ENCODE assay signal across 8 cellular contexts in genomic region chr1:247906504-247907047, GRCh38. TPM values are rescaled to one million over a fixed set of nuclear protein-coding genes. Genes with fewer than 3 reads are reported as not detected.
A peak's percentile ranks its signal among the peaks of the same experiment; 100 is the strongest.
DNase-seq lines count a peak whose midpoint lies in the region; ATAC-seq, FAIRE-seq and TF ChIP-seq lines count a peak whose summit lies in the region.

No MANE protein-coding gene starts in this region.

- H3K4me3 ChIP-seq in dorsolateral prefrontal cortex: peak overlapping the region in 32 of 59 donors; percentile 0 to 56 (median 21)
- H3K4me3 ChIP-seq in small intestine (ENCODE audit: low read depth in 1 of 2, low read length in 2 of 2): no peak overlapping the region

- no peak for ATAC-seq in GM18511 (IDR thresholded peaks at IDR 0.05; ENCODE audit: unreplicated experiment)

- intact Hi-C loops in dorsolateral prefrontal cortex (cut with DNase I): no loop called here

- no peaks in the 10 kb centered on the region for H3K36me3 ChIP-seq in small intestine (ENCODE audit: control insufficient read depth in 2 of 2, insufficient read depth in 2 of 2, low read length in 2 of 2)

- no peaks in the 10 kb centered on the region for H3K4me1 ChIP-seq in small intestine (ENCODE audit: control insufficient read depth in 2 of 2, insufficient read depth in 1 of 2, low read depth in 1 of 2, low read length in 1 of 2)

- DNase-seq in NCI-H748 (lab: John Stamatoyannopoulos, UW; ENCODE audit: unreplicated experiment): peak; percentile 14
- DNase-seq in NCI-H748 treated with DMSO at 0.1 percent for 48 hours (lab: John Stamatoyannopoulos, UW): no peak
- peak; percentile 82 for DNase-seq in RPMI7951 (ENCODE audit: low read depth)
- no peak for DNase-seq in dorsolateral prefrontal cortex
- peak; percentile 2 for DNase-seq in small intestine
- no peak for DNase-seq in NCI-H69 (lab: John Stamatoyannopoulos, UW)
- DNase-seq in NCI-H187 treated with DMSO at 0.1 percent for 48 hours (lab: John Stamatoyannopoulos, UW): no peak

- H3K27me3 ChIP-seq in dorsolateral prefrontal cortex (peaks cover 0 to 4% (median 0%) of the 10 kb centered on the region in 45 donors), small intestine (ENCODE audit: control insufficient read depth in 2 of 2, insufficient read depth in 2 of 2, low read length in 2 of 2) (no peaks in the 10 kb centered on the region)

- WGBS in small intestine, 3 donors: 41 to 51% (median 42%) methylated on average over 7 of the region's 7 CpGs

- no peak for FAIRE-seq in small intestine (lab: Jason Lieb, UNC)

- no peak for TF ChIP-seq CTCF in dorsolateral prefrontal cortex (IDR thresholded peaks at IDR 0.05 in 54 of 56, conservative IDR thresholded peaks at IDR 0.05 in 2 of 56; ENCODE audit: low read depth in 1 of 56, partially characterized antibody in 56 of 56)

- no peaks in the 10 kb centered on the region for H3K9me3 ChIP-seq in small intestine (ENCODE audit: control insufficient read depth, low read depth)

- H3K27ac ChIP-seq in dorsolateral prefrontal cortex (no peak overlapping the region), small intestine (ENCODE audit: low read depth in 1 of 2, low read length in 1 of 2) (no peak overlapping the region)

RNA-seq across cellular contexts. Expression of gene OR2W3, which starts 11.2 kb away (rescaled TPM):
- total RNA-seq in RPMI7951 (2014; rRNA removed; shearing (Covaris generic)): 0.24 TPM in 1 of 2 replicates, not detected in the other
- 1 to 10 TPM in 117 of 120 experiments, under 1 TPM in 3; 0.55 to 8.3 (median 3.1) TPM for total RNA-seq in dorsolateral prefrontal cortex
- under 1 TPM in 1 of 3 donors, not detected in 2; 0.76 TPM for polyA plus RNA-seq in small intestine

RNA-seq across cellular contexts. Expression of gene OR2T8, which starts 13.5 kb away (rescaled TPM):
- total RNA-seq in RPMI7951 (2014; rRNA removed; shearing (Covaris generic)): 0.29 TPM in 1 of 2 replicates, not detected in the other
- 1 to 10 TPM in 24 of 120 experiments, under 1 TPM in 50, not detected in 46; 0.41 to 2.4 (median 0.79) TPM for total RNA-seq in dorsolateral prefrontal cortex
- polyA plus RNA-seq in small intestine: not detected

RNA-seq across cellular contexts. Expression of gene OR2AJ1, which starts 18.1 kb away (rescaled TPM):
- total RNA-seq in RPMI7951 (2014; rRNA removed; shearing (Covaris generic)): not detected in 2 replicates
- total RNA-seq in dorsolateral prefrontal cortex: under 1 TPM in 54 of 120 experiments, not detected in 66; 0.24 to 0.91 (median 0.39) TPM
- not detected for polyA plus RNA-seq in small intestine

RNA-seq across cellular contexts. Expression of gene OR2L8, which starts 42.1 kb away (rescaled TPM):
- not detected in 2 replicates for total RNA-seq in RPMI7951 (2014; rRNA removed; shearing (Covaris generic))
- 10 to 100 TPM in 5 of 120 experiments, 1 to 10 TPM in 111, under 1 TPM in 4; 0.68 to 12.0 (median 4.8) TPM for total RNA-seq in dorsolateral prefrontal cortex
- polyA plus RNA-seq in small intestine: not detected

RNA-seq across cellular contexts. Expression of gene TRIM58, which starts 49.6 kb away (rescaled TPM):
- total RNA-seq in RPMI7951 (2014; rRNA removed; shearing (Covaris generic)): 2.2 and 2.9 TPM in 2 replicates
- total RNA-seq in dorsolateral prefrontal cortex: 1 to 10 TPM in 118 of 120 experiments, under 1 TPM in 2; 0.87 to 5.9 (median 2.6) TPM
- polyA plus RNA-seq in small intestine: 1 to 10 TPM in 1 of 3 donors, not detected in 2; 1.0 TPM

Comparison
In these comparisons a context has a peak if more than half of its experiments do, and no peak if none do; other contexts are left out.
1. DNase-seq: peak in NCI-H748 (single experiment), RPMI7951 (single experiment) and small intestine (single experiment); none in NCI-H748 treated with DMSO at 0.1 percent for 48 hours (single experiment), dorsolateral prefrontal cortex (0 of 10), NCI-H69 (single experiment) and NCI-H187 treated with DMSO at 0.1 percent for 48 hours (single experiment).
2. H3K4me3 ChIP-seq: peak in dorsolateral prefrontal cortex (32 of 59); none in small intestine (0 of 2).